Comparison of ENCODE assay signal across 9 cellular contexts in the genomic region with DNA sequence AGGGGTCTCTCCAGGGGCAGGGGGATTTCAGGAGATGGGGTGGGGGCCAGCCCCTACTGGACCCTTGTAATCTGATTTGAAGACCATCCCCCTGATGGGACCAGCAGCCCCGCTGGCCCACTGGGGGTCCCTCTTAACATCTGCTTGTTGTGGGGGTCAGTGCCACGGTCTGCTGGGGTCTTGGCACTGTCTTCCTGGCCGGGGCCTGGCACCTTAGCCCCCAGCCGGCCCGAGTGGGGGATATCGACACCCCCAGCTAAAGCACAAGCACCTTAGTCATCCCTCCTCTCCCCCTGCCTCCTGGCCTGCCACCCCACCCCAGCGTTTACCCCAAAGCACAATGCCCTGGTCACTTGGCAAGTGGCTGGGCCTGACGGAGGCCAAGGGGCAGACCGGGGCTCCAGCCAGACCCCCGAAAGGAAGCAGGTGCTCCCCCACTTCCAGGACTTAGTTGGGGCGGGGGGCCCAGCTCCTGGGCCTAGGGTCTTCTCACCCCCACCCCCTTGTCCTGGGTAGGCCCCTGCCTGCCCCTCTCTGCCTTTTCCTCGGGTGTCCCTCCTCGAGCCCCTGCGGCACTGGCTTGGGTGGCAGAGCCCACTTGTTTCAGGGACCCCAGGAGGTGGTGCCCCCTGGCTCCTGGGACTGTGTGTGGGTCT. TPM values are rescaled to one million over a fixed set of nuclear protein-coding genes. Genes with fewer than 3 reads are reported as not detected.
DNase-seq lines count a peak whose midpoint lies in the region; ATAC-seq and TF ChIP-seq lines count a peak whose summit lies in the region.
"Had no signal": no experiment of that assay in that cellular context is flagged by ENCODE, and none has a peak within 500 bp of the region (broad histone marks: within the 10 kb centered on the region; RNA-seq: fewer than 3 reads in every experiment).

No MANE protein-coding gene starts in this region.

- no peak for TF ChIP-seq RAD21 in liver (IDR thresholded peaks at IDR 0.05)

- peaks cover 47% of the 10 kb centered on the region for H3K4me1 Mint-ChIP-seq in activated naive CD8-positive, alpha-beta T cell (ENCODE audit: low read depth)

- H3K4me3 Mint-ChIP-seq in activated naive CD8-positive, alpha-beta T cell, result no peak overlapping the region

- peak overlapping the region; percentile 82 for H3K27ac ChIP-seq in KOPT-K1 (ENCODE audit: low read depth, low read length, poor library complexity, severe bottlenecking)
- H3K27ac ChIP-seq in liver (ENCODE audit: low read depth in 1 of 2, low read length in 2 of 2), result peak overlapping the region; percentile 99 to 100
- peak overlapping the region; percentile 98 for H3K27ac ChIP-seq in substantia nigra (ENCODE audit: low read depth, low read length, poor library complexity, severe bottlenecking)

- no peak for TF ChIP-seq CTCF in liver (IDR thresholded peaks at IDR 0.05; ENCODE audit: low read depth, low read length, missing input control)

- H3K27me3 Mint-ChIP-seq in activated naive CD8-positive, alpha-beta T cell, result no peaks in the 10 kb centered on the region

- H3K4me1 ChIP-seq in liver (ENCODE audit: control insufficient read depth in 4 of 4, insufficient read depth in 4 of 4, low read length in 3 of 4), result peaks cover 11 to 38% (median 28%) of the 10 kb centered on the region in 4 donors

- no peaks in the 10 kb centered on the region for H3K27me3 ChIP-seq in liver (ENCODE audit: control insufficient read depth in 4 of 4, insufficient read depth in 4 of 4, low read length in 3 of 4)

- ATAC-seq in GM21723 (IDR thresholded peaks at IDR 0.05; ENCODE audit: unreplicated experiment), result no peak

- WGBS in liver, result 75% methylated on average over 14 of the region's 14 CpGs

- H3K9me3 ChIP-seq in KOPT-K1 (ENCODE audit: insufficient read depth, low read length, poor library complexity, severe bottlenecking), result no peaks in the 10 kb centered on the region
- H3K9me3 ChIP-seq in liver (ENCODE audit: control insufficient read depth in 4 of 4, low read length in 3 of 4), result no peaks in the 10 kb centered on the region

- H3K9me3 Mint-ChIP-seq in activated naive CD8-positive, alpha-beta T cell (ENCODE audit: low read depth), result no peaks in the 10 kb centered on the region

- peak in 4 of 49 donors; percentile 2 to 46 (median 20) for DNase-seq in substantia nigra (lab: John Stamatoyannopoulos, UW)
- no peak for DNase-seq in central memory CD4-positive, alpha-beta T cell
- no peak for DNase-seq in stimulated activated naive CD4-positive, alpha-beta T cell treated with Interleukin-2 at 50 U/mL for 16 hours (lab: John Stamatoyannopoulos, UW)

- H3K36me3 ChIP-seq in KOPT-K1 (ENCODE audit: insufficient read depth, low read length), result peaks cover 22% of the 10 kb centered on the region
- peaks cover 0 to 2% (median 0%) of the 10 kb centered on the region in 4 donors for H3K36me3 ChIP-seq in liver (ENCODE audit: control insufficient read depth in 4 of 4, insufficient read depth in 3 of 4, low read depth in 1 of 4, low read length in 3 of 4)

- H3K9ac ChIP-seq in liver (ENCODE audit: low read depth in 1 of 2, low read length in 2 of 2), result no peak overlapping the region

- peaks cover 10% of the 10 kb centered on the region for H3K36me3 Mint-ChIP-seq in activated naive CD8-positive, alpha-beta T cell

- H3K27ac Mint-ChIP-seq in activated naive CD8-positive, alpha-beta T cell, result peak overlapping the region; percentile 100

- H3K4me3 ChIP-seq in liver (ENCODE audit: low read depth in 1 of 3, low read length in 3 of 3), result no peak overlapping the region

TF ChIP-seq in liver, 16 proteins besides CTCF, POLR2A, EP300 and RAD21:
- TF ChIP-seq EGR1 (IDR thresholded peaks at IDR 0.05; ENCODE audit: low read depth in 2 of 2) (no peak), FOXA2 (IDR thresholded peaks at IDR 0.05) (no peak), RXRA (IDR thresholded peaks at IDR 0.05) (no peak), JUND (IDR thresholded peaks at IDR 0.05) (no peak), FOXA1 (IDR thresholded peaks at IDR 0.05) (no peak), NR2F2 (IDR thresholded peaks at IDR 0.05) (no peak)
- TF ChIP-seq, protein P1, sequence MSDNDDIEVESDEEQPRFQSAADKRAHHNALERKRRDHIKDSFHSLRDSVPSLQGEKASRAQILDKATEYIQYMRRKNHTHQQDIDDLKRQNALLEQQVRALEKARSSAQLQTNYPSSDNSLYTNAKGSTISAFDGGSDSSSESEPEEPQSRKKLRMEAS (IDR thresholded peaks at IDR 0.05), result no peak

RNA-seq across cellular contexts. Expression of a gene that starts 1.4 kb away (rescaled TPM):
- total RNA-seq in liver, result 10 to 100 TPM; 14.1 to 27.9 TPM
- polyA plus RNA-seq in liver, result 10 to 100 TPM; 13.7 to 15.1 TPM

RNA-seq across cellular contexts. Expression of a gene that starts 24.1 kb away (rescaled TPM):
- 10 to 100 TPM; 23.2 to 26.5 TPM for total RNA-seq in liver
- polyA plus RNA-seq in liver, result 10 to 100 TPM; 29.0 to 34.8 TPM

RNA-seq across cellular contexts. Expression of a gene that starts 24.4 kb away (rescaled TPM):
- total RNA-seq in liver, result 10 to 100 TPM; 35.1 to 49.4 TPM
- 10 to 100 TPM; 36.6 to 55.2 TPM for polyA plus RNA-seq in liver

RNA-seq across cellular contexts. Expression of a gene that starts 49.0 kb away (rescaled TPM):
- under 1 TPM in 1 of 2 donors, not detected in 1; 0.70 TPM for total RNA-seq in liver
- not detected for polyA plus RNA-seq in liver
- total RNA-seq: HT-29, sciatic nerve had no signal
